Comparison of ENCODE assay signal across 16 cellular contexts in the genomic region with DNA sequence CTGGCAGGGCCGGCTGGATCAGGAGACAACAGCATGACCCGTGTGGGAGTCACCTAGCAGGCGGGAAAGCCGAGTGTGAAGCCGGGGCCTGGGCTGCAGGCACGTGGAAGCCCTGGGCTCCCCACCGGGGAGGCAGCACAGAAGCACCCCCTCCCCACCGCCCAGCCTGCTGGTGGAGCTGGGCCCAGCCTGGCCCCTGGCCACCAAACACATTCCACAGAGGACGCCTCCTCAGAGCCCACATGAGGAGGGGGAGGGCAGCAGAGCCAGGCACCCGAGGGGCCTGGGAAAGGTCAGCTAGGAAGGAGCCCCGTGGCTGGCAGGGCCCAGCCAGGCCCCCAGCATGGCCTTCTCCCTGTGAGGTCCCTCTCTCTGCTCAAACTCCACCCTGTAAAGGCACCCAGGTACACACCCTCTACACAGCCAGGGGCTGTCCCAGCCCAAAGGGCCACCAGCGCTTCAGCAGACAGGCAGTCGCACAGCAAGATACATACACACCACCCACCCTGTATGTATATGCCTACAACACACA. TPM values are rescaled to one million over a fixed set of nuclear protein-coding genes. Genes with fewer than 3 reads are reported as not detected.
DNase-seq lines count a peak whose midpoint lies in the region; FAIRE-seq and TF ChIP-seq lines count a peak whose summit lies in the region.
"Had no signal": no experiment of that assay in that cellular context is flagged by ENCODE, and none has a peak within 500 bp of the region (broad histone marks: within the 10 kb centered on the region; RNA-seq: fewer than 3 reads in every experiment).

No MANE protein-coding gene starts in this region.

- no TSS peak for BruUV-seq in Calu3 (replicated peaks; lab: Mats Ljungman, UMichigan)

- H3K9me3 Mint-ChIP-seq in Calu3 (ENCODE audit: low read depth, unreplicated experiment) (no peaks in the 10 kb centered on the region), chondrocyte (ENCODE audit: low read depth) (no peaks in the 10 kb centered on the region)
- H3K9me3 Mint-ChIP-seq: activated CD8-positive, alpha-beta T cell treated with anti-CD3 and anti-CD28 coated beads for 36 hours; activated naive CD8-positive, alpha-beta T cell treated with anti-CD3 and anti-CD28 coated beads, Interleukin-2, amount 10 ng/mL, durations not matched to agents 7 days and 5 days; memory B cell had no signal

- H3K36me3 ChIP-seq in kidney (ENCODE audit: control insufficient read depth in 1 of 2, insufficient read depth in 2 of 2, low read length in 2 of 2) (peaks cover 7 to 11% of the 10 kb centered on the region in 2 donors), rectal smooth muscle tissue (ENCODE audit: control insufficient read depth, insufficient read depth, low read length) (peaks cover 2% of the 10 kb centered on the region)

- H3K9ac ChIP-seq in kidney (ENCODE audit: low read length in 2 of 2) = peak overlapping the region in 1 of 2 donors; percentile 76
- no peak overlapping the region for H3K9ac ChIP-seq in rectal smooth muscle tissue (ENCODE audit: low read length)

- TF ChIP-seq CTCF in Calu3 (IDR thresholded peaks at IDR 0.05; ENCODE audit: unreplicated experiment) (no peak), chondrocyte (IDR thresholded peaks at IDR 0.05) (no peak), kidney (IDR thresholded peaks at IDR 0.05; ENCODE audit: borderline replicate concordance, extremely low read depth, insufficient read depth) (no peak)

- intact Hi-C loops in Calu3 (cut with micrococcal nuclease; ENCODE audit: unreplicated experiment) (no loop called here), kidney (cut with DNase I) (no loop called here)

- CTCF ChIA-PET in Calu3 (lab: Charles Lee) = no interaction called here

- DNase-seq in Calu3 (no peak), chondrocyte (ENCODE audit: low spot score) (peak; percentile 85), kidney (peak; percentile 78), NCI-H82 treated with DMSO at 0.1 percent for 48 hours (lab: John Stamatoyannopoulos, UW; ENCODE audit: unreplicated experiment) (no peak), HTR-8/SVneo (ENCODE audit: insufficient read length, low spot score) (no peak)
- DNase-seq in effector CD8-positive, alpha-beta T cell (lab: John Stamatoyannopoulos, UW) = no peak
- DNase-seq in activated CD4-positive, alpha-beta T cell treated with anti-CD3 and anti-CD28 coated beads, Interleukin-2, amount 50 U/mL, for 1 hour = no peak
- DNase-seq: ACHN; activated CD8-positive, alpha-beta T cell treated with anti-CD3 and anti-CD28 coated beads for 36 hours; activated naive CD8-positive, alpha-beta T cell treated with anti-CD3 and anti-CD28 coated beads, Interleukin-2, amount 10 ng/mL, durations not matched to agents 7 days and 5 days; NCI-H1048; NCI-H774; stimulated activated CD4-positive, alpha-beta T cell treated with anti-CD3 and anti-CD28 coated beads, Interleukin-12 subunit alpha, Interleukin-12 subunit beta, amount 100 ng/mL, for 4 hours had no signal

- H3K4me3 ChIP-seq in kidney (ENCODE audit: low read length in 2 of 2) = peak overlapping the region in 1 of 2 donors; percentile 76
- no peak overlapping the region for H3K4me3 ChIP-seq in rectal smooth muscle tissue (ENCODE audit: low read length)

- H3K36me3 Mint-ChIP-seq in Calu3 (ENCODE audit: insufficient read depth, unreplicated experiment) (peaks cover 61% of the 10 kb centered on the region), chondrocyte (ENCODE audit: low read depth) (peaks cover 3% of the 10 kb centered on the region)
- H3K36me3 Mint-ChIP-seq: activated naive CD8-positive, alpha-beta T cell treated with anti-CD3 and anti-CD28 coated beads, Interleukin-2, amount 10 ng/mL, durations not matched to agents 7 days and 5 days; memory B cell had no signal

- H3K4me1 ChIP-seq in kidney (ENCODE audit: control insufficient read depth in 1 of 2, insufficient read depth in 1 of 2, low read depth in 1 of 2, low read length in 2 of 2) = peaks cover 30 to 66% of the 10 kb centered on the region in 2 donors
- H3K4me1 ChIP-seq in rectal smooth muscle tissue (ENCODE audit: control insufficient read depth, insufficient read depth, low read length) = peaks cover 41% of the 10 kb centered on the region

- H3K4me1 Mint-ChIP-seq in Calu3 (ENCODE audit: low read depth, unreplicated experiment) = peaks cover 56% of the 10 kb centered on the region
- H3K4me1 Mint-ChIP-seq in chondrocyte (ENCODE audit: low read depth) = peaks cover 59% of the 10 kb centered on the region

- H3K27me3 ChIP-seq in rectal smooth muscle tissue (ENCODE audit: control insufficient read depth, insufficient read depth, low read length) = no peaks in the 10 kb centered on the region

- FAIRE-seq in kidney (lab: Jason Lieb, UNC) (no peak), HTR-8/SVneo (lab: Jason Lieb, UNC) (no peak)
- FAIRE-seq: H54 had no signal

- peak overlapping the region; percentile 80 for H3K4me3 Mint-ChIP-seq in Calu3 (ENCODE audit: low read depth, unreplicated experiment)
- H3K4me3 Mint-ChIP-seq in chondrocyte (ENCODE audit: unreplicated experiment) = peak overlapping the region; percentile 26
- H3K4me3 Mint-ChIP-seq: activated CD8-positive, alpha-beta T cell treated with anti-CD3 and anti-CD28 coated beads for 36 hours; activated naive CD8-positive, alpha-beta T cell treated with anti-CD3 and anti-CD28 coated beads, Interleukin-2, amount 10 ng/mL, durations not matched to agents 7 days and 5 days; memory B cell had no signal

- H3K27ac Mint-ChIP-seq in Calu3 (ENCODE audit: unreplicated experiment) = no peak overlapping the region
- peak overlapping the region; percentile 92 for H3K27ac Mint-ChIP-seq in chondrocyte (ENCODE audit: unreplicated experiment)
- H3K27ac Mint-ChIP-seq: activated CD8-positive, alpha-beta T cell treated with anti-CD3 and anti-CD28 coated beads for 36 hours; memory B cell had no signal

- H3K9me3 ChIP-seq in kidney (ENCODE audit: control insufficient read depth in 1 of 2, low read length in 2 of 2) = no peaks in the 10 kb centered on the region

- H3K27ac ChIP-seq in kidney (ENCODE audit: low read depth in 2 of 2, low read length in 2 of 2) (peak overlapping the region; percentile 78 to 91), rectal smooth muscle tissue (ENCODE audit: low read depth, low read length) (peak overlapping the region; percentile 88)

- no peaks in the 10 kb centered on the region for H3K27me3 Mint-ChIP-seq in Calu3 (ENCODE audit: unreplicated experiment)
- no peaks in the 10 kb centered on the region for H3K27me3 Mint-ChIP-seq in chondrocyte (ENCODE audit: low read depth)

RNA-seq across cellular contexts. Expression of a gene that starts 4.5 kb away (rescaled TPM):
- total RNA-seq in Calu3 (2022) = 174 and 175 TPM in 2 replicates
- 63.2 to 115 TPM (median 108 TPM) in 3 replicates for total RNA-seq in chondrocyte
- 224 TPM for total RNA-seq in kidney
- 101 TPM for polyA plus RNA-seq in kidney (ENCODE audit: insufficient read depth, low read depth, low replicate concordance)

RNA-seq across cellular contexts. Expression of a gene that starts 14.6 kb away (rescaled TPM):
- 18.9 and 19.9 TPM in 2 replicates for total RNA-seq in Calu3 (2022)
- 13.3 to 25.8 TPM (median 23.9 TPM) in 3 replicates for total RNA-seq in chondrocyte
- total RNA-seq in kidney = 13.8 TPM
- polyA plus RNA-seq in kidney (ENCODE audit: insufficient read depth, low read depth, low replicate concordance) = 32.8 TPM

RNA-seq across cellular contexts. Expression of a gene that starts 14.7 kb away (rescaled TPM):
- total RNA-seq in Calu3 (2022) (139 and 171 TPM in 2 replicates), chondrocyte (184 to 243 TPM (median 184 TPM) in 3 replicates), kidney (195 TPM)
- 631 TPM for polyA plus RNA-seq in kidney (ENCODE audit: insufficient read depth, low read depth, low replicate concordance)

RNA-seq across cellular contexts. Expression of a gene that starts 21.2 kb away (rescaled TPM):
- total RNA-seq in Calu3 (2022) (12.5 and 13.7 TPM in 2 replicates), chondrocyte (8.7 to 10.7 TPM (median 8.8 TPM) in 3 replicates), kidney (6.7 TPM)
- polyA plus RNA-seq in kidney (ENCODE audit: insufficient read depth, low read depth, low replicate concordance) = 5.4 TPM

RNA-seq across cellular contexts. Expression of a gene that starts 53.3 kb away (rescaled TPM):
- total RNA-seq in Calu3 (2022) (not detected in 2 replicates), chondrocyte (not detected in 3 replicates), kidney (not detected)
- not detected for polyA plus RNA-seq in kidney (ENCODE audit: insufficient read depth, low read depth, low replicate concordance)
- total RNA-seq: activated CD8-positive, alpha-beta T cell treated with anti-CD3 and anti-CD28 coated beads for 36 hours; activated naive CD8-positive, alpha-beta T cell treated with anti-CD3 and anti-CD28 coated beads, Interleukin-2, amount 10 ng/mL, durations not matched to agents 7 days and 5 days had no signal

Comparison
In these comparisons a context has a peak if more than half of its experiments do, and no peak if none do; other contexts are left out.
1. DNase-seq: peak in chondrocyte (single experiment) and kidney (single experiment); none in Calu3 (single experiment), effector CD8-positive, alpha-beta T cell (single experiment), activated CD4-positive, alpha-beta T cell treated with anti-CD3 and anti-CD28 coated beads, Interleukin-2, amount 50 U/mL, for 1 hour (single experiment), NCI-H82 treated with DMSO at 0.1 percent for 48 hours (single experiment) and HTR-8/SVneo (single experiment).